8 cellular contexts compared by ENCODE assay signal in genomic region chr12:107992870-107993451, GRCh38.
DNase-seq lines count a peak whose midpoint lies in the region; FAIRE-seq and TF ChIP-seq lines count a peak whose summit lies in the region.

No MANE protein-coding gene starts in this region.

- CTCF ChIA-PET in CD8-positive, alpha-beta memory T cell (lab: Charles Lee), result interaction anchor here (1.1 kb wide), 1 partner anchor 14 kb away, joined by 3 read pairs; no protein-coding TSS in a partner anchor

- FAIRE-seq in urothelium cell line (lab: Jason Lieb, UNC), result no peak

- no peaks in the 10 kb centered on the region for H3K4me1 ChIP-seq in Loucy (ENCODE audit: insufficient read depth, low read length, poor library complexity, severe bottlenecking)
- H3K4me1 ChIP-seq in CD8-positive, alpha-beta memory T cell (ENCODE audit: insufficient read depth, low read length), result no peaks in the 10 kb centered on the region

- no peaks in the 10 kb centered on the region for H3K36me3 Mint-ChIP-seq in CD8-positive, alpha-beta memory T cell

- no peak overlapping the region for H3K27ac ChIP-seq in CD8-positive, alpha-beta memory T cell (ENCODE audit: low read depth, low read length)

- DNase-seq in stimulated activated CD4-positive, alpha-beta T cell treated with anti-CD3 and anti-CD28 coated beads, Interleukin-15, amount 100 ng/mL, for 24 hours, result peak; percentile 10
- no peak for DNase-seq in stimulated activated CD4-positive, alpha-beta T cell treated with anti-CD3 and anti-CD28 coated beads, Interleukin-1b, Interleukin-23, amount 100 ng/mL, for 48 hours
- DNase-seq in SK-MEL-5 (ENCODE audit: low read depth, low spot score) (peak; percentile 87), hepatic stellate cell (ENCODE audit: low spot score) (peak; percentile 3), urothelium cell line (ENCODE audit: low spot score) (peak; percentile 4), C1 segment of cervical spinal cord (lab: John Stamatoyannopoulos, UW) (no peak)
- DNase-seq in CD8-positive, alpha-beta memory T cell, result no peak

- no peaks in the 10 kb centered on the region for H3K27me3 ChIP-seq in Loucy (ENCODE audit: insufficient read depth, low read length, poor library complexity, severe bottlenecking)
- H3K27me3 ChIP-seq in CD8-positive, alpha-beta memory T cell (ENCODE audit: insufficient read depth, low read length, poor library complexity, severe bottlenecking), result no peaks in the 10 kb centered on the region

- H3K4me3 Mint-ChIP-seq in CD8-positive, alpha-beta memory T cell, result no peak overlapping the region

- peak; percentile 63 for TF ChIP-seq CTCF in Loucy (conservative IDR thresholded peaks at IDR 0.05; ENCODE audit: low read length)

- H3K9me3 ChIP-seq in Loucy (ENCODE audit: insufficient read depth, low read depth, low read length), result no peaks in the 10 kb centered on the region
- no peaks in the 10 kb centered on the region for H3K9me3 ChIP-seq in CD8-positive, alpha-beta memory T cell (ENCODE audit: low read length)

- H3K4me2 ChIP-seq in Loucy (ENCODE audit: low read depth, low read length, poor library complexity, severe bottlenecking), result no peak overlapping the region

- H3K79me2 ChIP-seq in Loucy (ENCODE audit: insufficient read depth, low read length), result no peaks in the 10 kb centered on the region

- H3K27me3 Mint-ChIP-seq in CD8-positive, alpha-beta memory T cell, result peaks cover 7 to 27% of the 10 kb centered on the region in 2 donors

- H3K27ac Mint-ChIP-seq in CD8-positive, alpha-beta memory T cell, result no peak overlapping the region

- H4K20me1 ChIP-seq in Loucy (ENCODE audit: insufficient read depth, low read length, poor library complexity, severe bottlenecking), result no peaks in the 10 kb centered on the region

- in situ Hi-C loops in SK-MEL-5 (cut with HindIII; ENCODE audit: low pct_unique_long_range_greater_than_20kb, low sequenced_read_pairs), result no loop called here

- H3K4me1 Mint-ChIP-seq in CD8-positive, alpha-beta memory T cell, result no peaks in the 10 kb centered on the region

- POLR2A ChIA-PET in CD8-positive, alpha-beta memory T cell (lab: Charles Lee), result no interaction called here

- H3F3A ChIP-seq in Loucy (ENCODE audit: low read depth), result no peaks in the 10 kb centered on the region

- no peak overlapping the region for H3K4me3 ChIP-seq in Loucy (ENCODE audit: low read length, poor library complexity, severe bottlenecking)
- no peak overlapping the region for H3K4me3 ChIP-seq in CD8-positive, alpha-beta memory T cell (ENCODE audit: low read length)

- no peak overlapping the region for H3K9ac ChIP-seq in Loucy (ENCODE audit: low read depth, low read length, poor library complexity, severe bottlenecking)

- no peaks in the 10 kb centered on the region for H3K36me3 ChIP-seq in Loucy (ENCODE audit: insufficient read depth, low read length)
- H3K36me3 ChIP-seq in CD8-positive, alpha-beta memory T cell (ENCODE audit: insufficient read depth, low read length), result no peaks in the 10 kb centered on the region

- H3K9me3 Mint-ChIP-seq in CD8-positive, alpha-beta memory T cell, result peaks cover 0 to 3% (median under 1%) of the 10 kb centered on the region in 5 donors

- H2AFZ ChIP-seq in Loucy (ENCODE audit: low read length), result no peak overlapping the region

- H3K9me2 ChIP-seq in Loucy (replicated peaks; ENCODE audit: low read depth, low read length), result no peaks in the 10 kb centered on the region

Comparison
In these comparisons a context has a peak if more than half of its experiments do, and no peak if none do; other contexts are left out.
1. DNase-seq: peak in stimulated activated CD4-positive, alpha-beta T cell treated with anti-CD3 and anti-CD28 coated beads, Interleukin-15, amount 100 ng/mL, for 24 hours (single experiment), SK-MEL-5 (single experiment), hepatic stellate cell (single experiment) and urothelium cell line (single experiment); none in stimulated activated CD4-positive, alpha-beta T cell treated with anti-CD3 and anti-CD28 coated beads, Interleukin-1b, Interleukin-23, amount 100 ng/mL, for 48 hours (single experiment), CD8-positive, alpha-beta memory T cell (0 of 5) and C1 segment of cervical spinal cord (0 of 14).